ENCODE assay signal across 8 cellular contexts in the genomic region with DNA sequence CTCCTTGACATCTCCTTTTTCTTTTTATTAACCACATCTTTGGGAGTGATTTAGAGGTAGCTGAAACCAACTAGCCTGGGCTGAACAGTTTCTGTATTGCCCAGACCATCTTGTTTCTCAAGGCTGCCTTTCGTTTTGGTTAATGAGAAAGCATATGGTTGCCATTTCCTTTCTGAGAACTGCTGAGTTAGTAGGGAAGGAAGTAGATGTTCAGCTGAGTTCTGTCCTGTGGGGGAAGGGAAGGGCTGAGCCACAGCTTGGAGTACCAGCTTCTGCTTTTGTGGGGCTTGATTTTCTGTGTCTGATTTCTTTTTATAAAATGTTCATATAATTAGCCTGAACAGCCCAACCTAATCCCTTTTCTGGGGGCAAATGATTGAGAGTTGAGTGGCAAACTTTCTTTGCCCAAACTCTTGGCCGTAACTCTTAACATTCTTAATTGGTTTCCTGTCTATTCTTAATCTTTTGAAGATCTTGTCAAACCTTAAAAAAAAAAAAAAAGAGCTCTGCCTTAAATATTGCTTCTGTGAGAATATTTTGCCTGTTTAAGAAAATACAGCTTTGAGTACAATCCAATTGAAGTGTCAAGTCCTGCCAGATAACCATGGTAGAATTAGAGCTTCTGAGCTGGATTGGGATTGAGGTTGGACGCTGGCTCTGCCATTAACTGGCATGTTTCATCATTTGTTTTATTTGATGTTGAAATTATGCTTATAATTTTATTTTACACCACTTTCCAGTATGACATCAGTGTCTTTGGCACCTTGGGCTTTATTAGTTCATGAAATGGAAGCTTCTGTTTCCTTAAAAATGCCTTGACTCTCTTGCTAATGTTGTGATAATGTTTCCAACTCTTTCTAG.
DNase-seq lines count a peak whose midpoint lies in the region; ATAC-seq lines count a peak whose summit lies in the region.

No MANE protein-coding gene starts in this region.

- no peaks in the 10 kb centered on the region for H3K9me3 Mint-ChIP-seq in memory B cell

- no peaks in the 10 kb centered on the region for H3K36me3 Mint-ChIP-seq in memory B cell

- H3K4me3 Mint-ChIP-seq in memory B cell: peak overlapping the region; percentile 62

- ATAC-seq in GM18873 (IDR thresholded peaks at IDR 0.05; ENCODE audit: low FRiP score, unreplicated experiment) (peak; percentile 76), HG02943 (IDR thresholded peaks at IDR 0.05; ENCODE audit: low read depth, unreplicated experiment) (peak; percentile 61), memory B cell (ENCODE audit: low read depth) (peak; percentile 57)
- ATAC-seq in stimulated activated naive CD8-positive, alpha-beta T cell treated with anti-CD3 and anti-CD28 coated beads, Interleukin-15, Interleukin-2, amounts not matched to agents 100 U/mL and 50 U/mL, for 24 hours: peak; percentile 16

- DNase-seq in SIG-M5 treated with dmso at 0.1 percent for 504 hours (lab: John Stamatoyannopoulos, UW; ENCODE audit: unreplicated experiment): peak; percentile 97
- peak; percentile 9 for DNase-seq in activated naive CD8-positive, alpha-beta T cell treated with anti-CD3 and anti-CD28 coated beads, Interleukin-2, amount 50 U/mL, for 16 hours (ENCODE audit: low read depth, low spot score)
- DNase-seq in memory B cell (ENCODE audit: low spot score in 2 of 2): peak; percentile 43 to 79
- DNase-seq in stimulated activated naive CD8-positive, alpha-beta T cell treated with anti-CD3 and anti-CD28 coated beads, Interleukin-15, Interleukin-2, amounts not matched to agents 100 U/mL and 50 U/mL, for 24 hours: peak; percentile 58
- no peak for DNase-seq in NCI-H2227 treated with DMSO at 0.1 percent for 48 hours (lab: John Stamatoyannopoulos, UW)
- DNase-seq in NCI-H1092 treated with DMSO at 0.1 percent for 48 hours (lab: John Stamatoyannopoulos, UW): no peak

- peaks cover 23% of the 10 kb centered on the region for H3K4me1 Mint-ChIP-seq in memory B cell

- H3K27me3 Mint-ChIP-seq in memory B cell: no peaks in the 10 kb centered on the region

- H3K27ac Mint-ChIP-seq in memory B cell: peak overlapping the region; percentile 98

Comparison
In these comparisons a context has a peak if more than half of its experiments do, and no peak if none do; other contexts are left out.
1. ATAC-seq: peak in every context shown above with its lines; median percentile 76 in GM18873; 61 in HG02943; 57 in memory B cell; 16 in stimulated activated naive CD8-positive, alpha-beta T cell treated with anti-CD3 and anti-CD28 coated beads, Interleukin-15, Interleukin-2, amounts not matched to agents 100 U/mL and 50 U/mL, for 24 hours.
2. DNase-seq: peak in SIG-M5 treated with dmso at 0.1 percent for 504 hours (single experiment), activated naive CD8-positive, alpha-beta T cell treated with anti-CD3 and anti-CD28 coated beads, Interleukin-2, amount 50 U/mL, for 16 hours (single experiment), memory B cell (2 of 2) and stimulated activated naive CD8-positive, alpha-beta T cell treated with anti-CD3 and anti-CD28 coated beads, Interleukin-15, Interleukin-2, amounts not matched to agents 100 U/mL and 50 U/mL, for 24 hours (single experiment); none in NCI-H2227 treated with DMSO at 0.1 percent for 48 hours (single experiment) and NCI-H1092 treated with DMSO at 0.1 percent for 48 hours (single experiment).